In the genomic region with DNA sequence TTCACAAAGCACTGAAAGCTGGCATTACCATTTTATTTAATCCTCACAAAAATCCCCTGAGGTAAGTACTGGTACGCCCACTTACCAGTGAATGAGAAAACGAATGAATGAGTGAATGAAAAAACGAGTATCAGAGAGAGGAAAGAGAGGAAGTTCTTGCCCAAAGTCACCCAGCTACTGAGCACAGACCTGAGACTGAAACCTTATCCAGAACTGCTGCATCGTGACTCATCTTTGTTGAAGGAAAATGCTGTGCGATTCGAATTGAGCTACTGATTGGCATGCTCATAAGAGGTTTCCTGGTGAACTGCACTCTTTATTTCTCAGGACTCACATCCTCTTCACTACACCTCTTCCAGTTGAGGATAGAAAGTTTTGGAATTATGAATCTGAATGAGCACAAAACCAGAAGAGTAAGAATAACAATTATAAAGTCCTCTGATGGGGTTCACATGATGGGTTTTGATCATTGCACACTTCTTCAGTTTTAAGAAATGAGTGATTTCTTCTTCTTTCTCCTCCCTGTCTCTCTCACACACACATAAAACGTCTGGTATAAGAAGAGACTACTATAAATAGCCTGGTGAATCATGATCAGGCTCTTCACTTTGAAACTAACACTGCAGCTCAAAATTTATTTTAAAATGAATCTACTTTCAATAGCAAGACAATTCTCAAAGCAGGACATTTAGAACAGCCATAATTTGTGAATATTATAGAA, we compare ENCODE assay signal across 9 cellular contexts. TPM values are rescaled to one million over a fixed set of nuclear protein-coding genes. Genes with fewer than 3 reads are reported as not detected.
DNase-seq lines count a peak whose midpoint lies in the region; ATAC-seq, FAIRE-seq and TF ChIP-seq lines count a peak whose summit lies in the region.
"Had no signal": no experiment of that assay in that cellular context is flagged by ENCODE, and none has a peak within 500 bp of the region (broad histone marks: within the 10 kb centered on the region; RNA-seq: fewer than 3 reads in every experiment).

No MANE protein-coding gene starts in this region.

- BruUV-seq in GM12878 (replicated peaks; lab: Mats Ljungman, UMichigan) = no TSS peak

- WGBS in GM12878 (ENCODE audit: insufficient coverage, insufficient replicate concordance, low lambda C conversion rate, missing lambda C conversion rate) = 2% methylated on average over 7 of the region's 7 CpGs

- in situ Hi-C loops in GM12878 (cut with MboI) (loop anchor here (10.0 to 25.0 kb wide), 2 partner anchors 415 to 1052 kb away; no protein-coding TSS in a partner anchor), gastrocnemius medialis (cut with MboI; ENCODE audit: low sequenced_read_pairs in 4 of 4) (no loop called here)

- no peak for TF ChIP-seq RAD21 in GM12878 (IDR thresholded peaks at IDR 0.05; ENCODE audit: insufficient read depth, low read depth, low read length)

- H3K36me3 Mint-ChIP-seq in naive thymus-derived CD8-positive, alpha-beta T cell = no peaks in the 10 kb centered on the region
- H3K36me3 Mint-ChIP-seq in CD4-positive, alpha-beta memory T cell = no peaks in the 10 kb centered on the region

- no peak overlapping the region; the same call in 1 of the 2 replicates for H2AFZ ChIP-seq in GM12878 (ENCODE audit: control insufficient read depth, low read depth, low read length)

- TF ChIP-seq POLR2A in GM12878 (IDR thresholded peaks at IDR 0.05; ENCODE audit: low read depth, low read length) (no peak), gastrocnemius medialis (IDR thresholded peaks at IDR 0.05) (peak in 1 of 2 donors; percentile 46)

- no peak overlapping the region for H3K4me3 Mint-ChIP-seq in naive thymus-derived CD8-positive, alpha-beta T cell
- H3K4me3 Mint-ChIP-seq in CD4-positive, alpha-beta memory T cell = peak overlapping the region in 4 of 8 donors; percentile 6 to 65 (median 42)

- RAD21 ChIA-PET in GM12878 (lab: Charles Lee; ENCODE audit: unreplicated experiment) = interaction anchor here (0.9 to 4.6 kb wide), 4 partner anchors 91 to 128 kb away, joined by 3 to 22 read pairs (median 5); a partner anchor contains a TSS

- intact Hi-C loops in GM12878 (cut with micrococcal nuclease; ENCODE audit: unreplicated experiment) (loop anchor here (2.0 to 10.0 kb wide), 7 partner anchors 91 to 1055 kb away; a partner anchor contains a TSS), gastrocnemius medialis (cut with DNase I; ENCODE audit: low total_unique reads) (loop anchor here (2.0 to 10.0 kb wide), 3 partner anchors 23 to 105 kb away; a partner anchor contains a TSS)
- intact Hi-C loops in CD4-positive, alpha-beta memory T cell (cut with micrococcal nuclease) = no loop called here

- H3K4me1 ChIP-seq in GM12878 (ENCODE audit: control insufficient read depth, insufficient read depth, low read length) (peaks cover 71% of the 10 kb centered on the region), gastrocnemius medialis (peaks cover 14 to 20% of the 10 kb centered on the region in 2 donors)
- H3K4me1 ChIP-seq in CD4-positive, alpha-beta memory T cell (ENCODE audit: insufficient read depth, low read length) = peaks cover 45% of the 10 kb centered on the region

- peak overlapping the region; percentile 30 for H3K4me2 ChIP-seq in GM12878 (ENCODE audit: control insufficient read depth, insufficient read depth)

- no peaks in the 10 kb centered on the region for H4K20me1 ChIP-seq in GM12878 (ENCODE audit: control insufficient read depth, insufficient read depth)

- DNase-seq in EH (ENCODE audit: low read depth) (peak; percentile 81), MV-4-11 (lab: John Stamatoyannopoulos, UW) (peak; percentile 66), GM12878 (ENCODE audit: low read depth, low spot score) (peak; percentile 84), gastrocnemius medialis (peak; percentile 44 to 53), NCI-H82 treated with DMSO at 0.1 percent for 48 hours (lab: John Stamatoyannopoulos, UW; ENCODE audit: unreplicated experiment) (no peak)
- no peak for DNase-seq in naive thymus-derived CD8-positive, alpha-beta T cell
- no peak for DNase-seq in CD4-positive, alpha-beta memory T cell

- H3K4me3 ChIP-seq in GM12878 = peak overlapping the region; percentile 20; the same call in 1 of the 2 replicates
- peak overlapping the region; percentile 4 to 27 (median 17) for H3K4me3 ChIP-seq in gastrocnemius medialis
- H3K4me3 ChIP-seq in CD4-positive, alpha-beta memory T cell (ENCODE audit: low read length in 2 of 2) = no peak overlapping the region

- peak overlapping the region in 2 of 10 donors; percentile 47 for H3K27ac Mint-ChIP-seq in naive thymus-derived CD8-positive, alpha-beta T cell
- peak overlapping the region in 2 of 7 donors; percentile 18 to 77 for H3K27ac Mint-ChIP-seq in CD4-positive, alpha-beta memory T cell

- H3K9me3 Mint-ChIP-seq in naive thymus-derived CD8-positive, alpha-beta T cell = no peaks in the 10 kb centered on the region
- no peaks in the 10 kb centered on the region for H3K9me3 Mint-ChIP-seq in CD4-positive, alpha-beta memory T cell

- POLR2A ChIA-PET in GM12878 (lab: Charles Lee) = interaction anchor here (1.3 kb wide), 1 partner anchor 90 kb away, joined by 3 read pairs; no protein-coding TSS in a partner anchor
- POLR2A ChIA-PET in naive thymus-derived CD8-positive, alpha-beta T cell (lab: Charles Lee) = no interaction called here
- POLR2A ChIA-PET in CD4-positive, alpha-beta memory T cell (lab: Charles Lee; ENCODE audit: partially characterized antibody) = interaction anchor here (1.2 kb wide), 1 partner anchor 11 kb away, joined by 3 read pairs; no protein-coding TSS in a partner anchor

- peak; percentile 13 for FAIRE-seq in GM12878 (lab: Jason Lieb, UNC)
- FAIRE-seq: islet of Langerhans had no signal

- CTCF ChIA-PET in GM12878 (lab: Yijun Ruan, JAX) = interaction anchor here (0.6 to 1.9 kb wide), 4 partner anchors 11 to 420 kb away, joined by 3 to 4 read pairs (median 4); no protein-coding TSS in a partner anchor
- CTCF ChIA-PET in CD4-positive, alpha-beta memory T cell (lab: Charles Lee; ENCODE audit: partially characterized antibody) = interaction anchor here (1.4 kb wide), 1 partner anchor 161 kb away, joined by 3 read pairs; no protein-coding TSS in a partner anchor

- SMC1A ChIA-PET in GM12878 (lab: Charles Lee; ENCODE audit: uncharacterized antibody, unreplicated experiment) = interaction anchor here (0.7 to 3.5 kb wide), 8 partner anchors 8 to 288 kb away, joined by 3 to 37 read pairs (median 6); a partner anchor contains a TSS

- ATAC-seq in GM21825 (IDR thresholded peaks at IDR 0.05; ENCODE audit: unreplicated experiment) = peak; percentile 44
- peak; percentile 35 for ATAC-seq in GM12878
- peak; percentile 92 to 94 for ATAC-seq in gastrocnemius medialis
- no peak for ATAC-seq in naive thymus-derived CD8-positive, alpha-beta T cell

- H3K9ac ChIP-seq in GM12878 (ENCODE audit: control insufficient read depth, insufficient read depth, low read length) = peak overlapping the region; percentile 1; the same call in 1 of the 2 replicates

- H3K79me2 ChIP-seq in GM12878 (ENCODE audit: control insufficient read depth, insufficient read depth, low read length) = no peaks in the 10 kb centered on the region

- H3K36me3 ChIP-seq in GM12878 (ENCODE audit: control insufficient read depth in 2 of 2, insufficient read depth in 2 of 2, low read length in 1 of 2) (no peaks in the 10 kb centered on the region), gastrocnemius medialis (no peaks in the 10 kb centered on the region)
- H3K36me3 ChIP-seq in CD4-positive, alpha-beta memory T cell (ENCODE audit: insufficient read depth, low read length) = no peaks in the 10 kb centered on the region

- H3K27me3 Mint-ChIP-seq in naive thymus-derived CD8-positive, alpha-beta T cell = peaks cover 0 to 7% (median 0%) of the 10 kb centered on the region in 5 donors
- H3K27me3 Mint-ChIP-seq in CD4-positive, alpha-beta memory T cell = no peaks in the 10 kb centered on the region

- no peaks in the 10 kb centered on the region for H3K9me3 ChIP-seq in GM12878 (replicated peaks; ENCODE audit: control insufficient read depth, insufficient read depth, low read length)
- H3K9me3 ChIP-seq in gastrocnemius medialis = no peaks in the 10 kb centered on the region
- H3K9me3 ChIP-seq in CD4-positive, alpha-beta memory T cell (ENCODE audit: control insufficient read depth in 1 of 2, low read length in 2 of 2) = no peaks in the 10 kb centered on the region

- peaks cover 15 to 69% (median 47%) of the 10 kb centered on the region in 4 donors for H3K4me1 Mint-ChIP-seq in naive thymus-derived CD8-positive, alpha-beta T cell
- peaks cover 34 to 65% (median 54%) of the 10 kb centered on the region in 4 donors for H3K4me1 Mint-ChIP-seq in CD4-positive, alpha-beta memory T cell

- H3K27me3 ChIP-seq in GM12878 (replicated peaks in 1 of 2; ENCODE audit: control insufficient read depth in 2 of 2, insufficient read depth in 2 of 2, low read length in 1 of 2) (no peaks in the 10 kb centered on the region), gastrocnemius medialis (no peaks in the 10 kb centered on the region)
- H3K27me3 ChIP-seq in CD4-positive, alpha-beta memory T cell (ENCODE audit: insufficient read depth, low read length) = no peaks in the 10 kb centered on the region

- no peak for TF ChIP-seq CTCF in GM12878 (IDR thresholded peaks at IDR 0.05 in 2 of 3, conservative IDR thresholded peaks at IDR 0.05 in 1 of 3; ENCODE audit: control insufficient read depth in 2 of 3, extremely low read depth in 1 of 3, insufficient read depth in 1 of 3, low read depth in 3 of 3, low read length in 3 of 3)
- TF ChIP-seq CTCF in gastrocnemius medialis (IDR thresholded peaks at IDR 0.05 in 4 of 5, conservative IDR thresholded peaks at IDR 0.05 in 1 of 5) = no peak

- TF ChIP-seq EP300 in GM12878 (IDR thresholded peaks at IDR 0.05; ENCODE audit: borderline replicate concordance in 1 of 2, control insufficient read depth in 1 of 2, low read depth in 2 of 2, low read length in 2 of 2) = no peak

- peak overlapping the region; percentile 87 for H3K27ac ChIP-seq in GM12878 (ENCODE audit: control insufficient read depth, insufficient read depth)
- peak overlapping the region; percentile 88 to 91 (median 90) for H3K27ac ChIP-seq in gastrocnemius medialis
- no peak overlapping the region for H3K27ac ChIP-seq in CD4-positive, alpha-beta memory T cell (ENCODE audit: low read depth, low read length)

RNA-seq across cellular contexts. Expression of a gene that starts 32.1 kb away (rescaled TPM):
- total RNA-seq in GM12878 (2013; cell fraction: nucleolus; rRNA removed) = 1.1 and 1.7 TPM in 2 replicates
- total RNA-seq in GM12878 (2014; rRNA removed) (0.85 and 1.1 TPM in 2 replicates), GM12878 (2014; rRNA removed; fragmentation: Illumina TruSeq; extraction: Trizol) (0.60 and 1.1 TPM in 2 replicates), GM12878 (2021) (0.54 and 0.61 TPM in 2 replicates), gastrocnemius medialis (10 to 100 TPM in 1 of 4 donors, 1 to 10 TPM in 3; 3.2 to 14.0 (median 9.2) TPM)
- polyA plus RNA-seq in GM12878 (2011; ENCODE audit: low read depth) = 4.2 TPM
- polyA plus RNA-seq in GM12878 (2011; rRNA removed) (0.15 and 0.27 TPM in 2 replicates), GM12878 (2014; fragmentation: Illumina TruSeq; extraction: Trizol) (0.73 and 1.1 TPM in 2 replicates), GM12878 (2014; fragmentation: Nextera tagmentation; extraction: Ambion mirVana) (under 1 TPM in 1 of 2 experiments, not detected in 1; 0.24 TPM), GM12878 (2014; rRNA removed) (0.24 and 0.96 TPM in 2 replicates), GM12878 (2016; fragmentation: Nextera tagmentation; extraction: Ambion mirVana) (under 1 TPM; 0.52 to 0.69 TPM)
- 0.12 and 0.25 TPM in 2 replicates for polyA plus RNA-seq in GM12878 (2011; cell fraction: cytosol; rRNA removed)
- 0.64 and 0.92 TPM in 2 replicates for polyA plus RNA-seq in GM12878 (2011; cell fraction: nucleus; rRNA removed)
- 5.9 and 11.1 TPM in 2 replicates for polyA plus RNA-seq in GM12878 (2012)
- polyA minus RNA-seq in GM12878 (2011; rRNA and poly(A)+ RNA removed) = 0.41 and 0.73 TPM in 2 replicates
- not detected in 2 replicates for polyA minus RNA-seq in GM12878 (2011; cell fraction: cytosol; rRNA and poly(A)+ RNA removed)
- polyA minus RNA-seq in GM12878 (2011; cell fraction: nucleus; rRNA and poly(A)+ RNA removed) = 0.36 and 0.86 TPM in 2 replicates
- total RNA-seq in naive thymus-derived CD8-positive, alpha-beta T cell = not detected
- polyA plus RNA-seq in naive thymus-derived CD8-positive, alpha-beta T cell = under 1 TPM; 0.11 to 0.52 (median 0.11) TPM
- total RNA-seq in CD4-positive, alpha-beta memory T cell = 1 to 10 TPM; 3.6 to 5.3 TPM
- 1 to 10 TPM; 4.2 to 7.3 TPM for polyA plus RNA-seq in CD4-positive, alpha-beta memory T cell

Comparison
In these comparisons a context has a peak if more than half of its experiments do, and no peak if none do; other contexts are left out.
1. DNase-seq: peak in EH (single experiment), MV-4-11 (single experiment), GM12878 (single experiment) and gastrocnemius medialis (2 of 2); none in NCI-H82 treated with DMSO at 0.1 percent for 48 hours (single experiment), naive thymus-derived CD8-positive, alpha-beta T cell (0 of 10) and CD4-positive, alpha-beta memory T cell (0 of 5).
2. ATAC-seq: peak in GM21825 (single experiment), GM12878 (single experiment) and gastrocnemius medialis (2 of 2); none in naive thymus-derived CD8-positive, alpha-beta T cell (0 of 2).
3. H3K4me3 ChIP-seq: peak in GM12878 (single experiment) and gastrocnemius medialis (4 of 4); none in CD4-positive, alpha-beta memory T cell (0 of 2).